1 cellular context compared by ENCODE assay signal in genomic region chr12:51270067-51270846, GRCh38.
TF ChIP-seq lines count a peak whose summit lies in the region.

TSS of gene SMAGP (minus strand) at chr12:51270415. CDS start at chr12:51269278, 1,137 bp downstream.

TF ChIP-seq in K562, 482 proteins besides CTCF, POLR2A, EP300 and RAD21 (continued from another document and continues in another):
- TF ChIP-seq TSHZ1 (CRISPR knock-in tag; IDR thresholded peaks at IDR 0.05) (no peak), ZFX (CRISPR knock-in tag; IDR thresholded peaks at IDR 0.05) (peak; percentile 82), ZNF124 (CRISPR knock-in tag; IDR thresholded peaks at IDR 0.05) (no peak), ZBTB7A (IDR thresholded peaks at IDR 0.05; ENCODE audit: borderline replicate concordance, control insufficient read depth, low read depth, low read length) (peak; percentile 59), SIN3A (IDR thresholded peaks at IDR 0.05; ENCODE audit: borderline replicate concordance in 2 of 2, control insufficient read depth in 1 of 2, low read depth in 2 of 2, low read length in 2 of 2) (no peak), ZNF12 (CRISPR knock-in tag; IDR thresholded peaks at IDR 0.05) (no peak), SOX6 (IDR thresholded peaks at IDR 0.05) (no peak), GABPB1 (CRISPR knock-in tag; IDR thresholded peaks at IDR 0.05) (peak; percentile 23; the same call in 1 of the 2 replicates), SPI1 (IDR thresholded peaks at IDR 0.05; ENCODE audit: borderline replicate concordance, low read depth, low read length) (no peak), E2F4 (CRISPR knock-in tag; IDR thresholded peaks at IDR 0.05; ENCODE audit: low read depth) (no peak), MLX (CRISPR knock-in tag; conservative IDR thresholded peaks at IDR 0.05) (no peak), ELF1 (tag; IDR thresholded peaks at IDR 0.05) (no peak), HDAC2 (IDR thresholded peaks at IDR 0.05) (peak; percentile 21; the same call in 1 of the 2 replicates), XRCC4 (IDR thresholded peaks at IDR 0.05; ENCODE audit: extremely low read depth, insufficient read depth, insufficient read length) (no peak), EP400 (IDR thresholded peaks at IDR 0.05) (peak; percentile 45; the same call in 1 of the 2 replicates), TOE1 (IDR thresholded peaks at IDR 0.05; ENCODE audit: borderline replicate concordance) (no peak), TOE1 (CRISPR knock-in tag; IDR thresholded peaks at IDR 0.05; ENCODE audit: borderline replicate concordance, low read depth) (no peak), YY1 (IDR thresholded peaks at IDR 0.05; ENCODE audit: borderline replicate concordance in 1 of 3, control insufficient read depth in 1 of 3, extremely low read depth in 1 of 3, insufficient read depth in 3 of 3, insufficient read length in 1 of 3, insufficient replicate concordance in 2 of 3, low read depth in 1 of 3, low read length in 2 of 3) (no peak), GABPA (tag; conservative IDR thresholded peaks at IDR 0.05; ENCODE audit: low read depth) (0 out of 2 replicates have a peak, but pooled peaks have one; percentile 35), EGR1 (conservative IDR thresholded peaks at IDR 0.05) (peak; percentile 80), ZSCAN32 (CRISPR knock-in tag; IDR thresholded peaks at IDR 0.05) (no peak), SNIP1 (IDR thresholded peaks at IDR 0.05; ENCODE audit: low read depth) (no peak), FOXP4 (CRISPR knock-in tag; IDR thresholded peaks at IDR 0.05; ENCODE audit: borderline replicate concordance) (no peak), NFIC (IDR thresholded peaks at IDR 0.05) (no peak; the same call in 1 of the 2 replicates), ZNF696 (CRISPR knock-in tag; conservative IDR thresholded peaks at IDR 0.05) (no peak), TRIM25 (IDR thresholded peaks at IDR 0.05; ENCODE audit: borderline replicate concordance) (no peak), SP1 (CRISPR knock-in tag; IDR thresholded peaks at IDR 0.05) (no peak; the same call in 1 of the 2 replicates), RBM14 (IDR thresholded peaks at IDR 0.05; ENCODE audit: borderline replicate concordance, insufficient read depth, low read depth, low read length) (no peak), ILF3 (IDR thresholded peaks at IDR 0.05; ENCODE audit: borderline replicate concordance) (no peak), NR2C1 (IDR thresholded peaks at IDR 0.05) (no peak), NR2C1 (tag; IDR thresholded peaks at IDR 0.05) (no peak), ZNF778 (CRISPR knock-in tag; IDR thresholded peaks at IDR 0.05) (no peak), ZBTB5 (IDR thresholded peaks at IDR 0.05) (no peak), HNRNPL (IDR thresholded peaks at IDR 0.05; ENCODE audit: low read depth, low read length) (peak; percentile 73; the same call in 1 of the 2 replicates), TFAP4 (CRISPR knock-in tag; IDR thresholded peaks at IDR 0.05; ENCODE audit: borderline replicate concordance) (peak; percentile 46; the same call in 1 of the 2 replicates), ZNF644 (tag; IDR thresholded peaks at IDR 0.05; ENCODE audit: low read depth) (no peak), TRIM24 (IDR thresholded peaks at IDR 0.05) (no peak), KDM2B (CRISPR knock-in tag; IDR thresholded peaks at IDR 0.05) (peak; percentile 86; the same call in 1 of the 2 replicates), STAT5A (IDR thresholded peaks at IDR 0.05; ENCODE audit: borderline replicate concordance, low read length) (no peak), E2F6 (IDR thresholded peaks at IDR 0.05; ENCODE audit: borderline replicate concordance in 1 of 2, extremely low read depth in 1 of 2, insufficient read depth in 1 of 2, insufficient read length in 1 of 2, low read depth in 1 of 2, low read length in 1 of 2, poor library complexity in 1 of 2, severe bottlenecking in 1 of 2) (peak in 1 of 2 experiments; percentile 21), E2F3 (CRISPR knock-in tag; IDR thresholded peaks at IDR 0.05) (no peak), RFX7 (CRISPR knock-in tag; IDR thresholded peaks at IDR 0.05) (no peak), MNT (conservative IDR thresholded peaks at IDR 0.05) (peak in 1 of 2 experiments; percentile 25; a peak in 1 of 4 replicates), ZNF507 (tag; conservative IDR thresholded peaks at IDR 0.05) (no peak), NCOA4 (IDR thresholded peaks at IDR 0.05; ENCODE audit: partially characterized antibody) (no peak), RBFOX2 (IDR thresholded peaks at IDR 0.05; ENCODE audit: low read depth, low read length) (peak; percentile 82), PHF20 (IDR thresholded peaks at IDR 0.05; ENCODE audit: partially characterized antibody) (no peak), TFAM (CRISPR knock-in tag; conservative IDR thresholded peaks at IDR 0.05) (no peak), CEBPZ (IDR thresholded peaks at IDR 0.05; ENCODE audit: borderline replicate concordance, low read depth, low read length) (no peak)
